ENCODE assay signal across 8 cellular contexts in the genomic region with DNA sequence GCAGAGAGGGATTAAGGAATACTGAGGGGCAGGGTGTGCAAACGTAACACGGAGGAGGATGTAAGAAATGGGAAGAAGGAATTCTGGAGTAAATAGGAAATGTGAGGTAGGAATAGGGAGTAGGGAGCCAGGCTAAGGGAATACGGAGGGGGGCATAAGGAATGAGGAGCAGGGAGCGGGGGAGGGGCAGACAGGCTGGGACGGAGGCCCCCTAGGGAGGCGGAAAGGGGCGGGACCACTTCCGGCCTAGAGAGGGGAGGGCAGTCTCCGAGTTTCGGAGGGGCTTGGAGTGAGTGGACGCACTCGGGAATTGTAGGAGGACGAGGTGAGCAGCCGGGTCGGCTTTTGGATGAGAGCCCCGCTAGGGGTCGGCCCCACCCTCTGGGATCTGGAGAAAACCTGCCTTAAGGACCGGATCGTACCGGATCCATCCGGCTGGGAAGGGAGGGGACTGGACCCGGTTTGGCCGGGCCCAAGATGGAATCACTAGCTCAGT. TPM values are rescaled to one million over a fixed set of nuclear protein-coding genes. Genes with fewer than 3 reads are reported as not detected.
DNase-seq lines count a peak whose midpoint lies in the region; ATAC-seq, FAIRE-seq and TF ChIP-seq lines count a peak whose summit lies in the region.

No MANE protein-coding gene starts in this region.

- BruUV-seq in GM12878 (replicated peaks; lab: Mats Ljungman, UMichigan) = no TSS peak

- POLR2A ChIA-PET in CD4-positive, alpha-beta T cell (lab: Charles Lee) = interaction anchor here (0.9 to 2.2 kb wide), 11 partner anchors 11 to 1124 kb away, joined by 3 to 18 read pairs (median 5); a partner anchor contains a TSS
- POLR2A ChIA-PET in GM12878 (lab: Charles Lee) = no interaction called here

- H3K36me3 ChIP-seq in GM12878 (ENCODE audit: control insufficient read depth in 2 of 2, insufficient read depth in 2 of 2, low read length in 1 of 2) (no peaks in the 10 kb centered on the region), iPS-15b (ENCODE audit: control insufficient read depth, insufficient read depth, low read length) (peaks cover 18% of the 10 kb centered on the region)

- RAD21 ChIA-PET in GM12878 (lab: Charles Lee; ENCODE audit: unreplicated experiment) = interaction anchor here (2.3 kb wide), 1 partner anchor 169 kb away, joined by 14 read pairs; no protein-coding TSS in a partner anchor

- peak overlapping the region; percentile 65 for H3K27ac ChIP-seq in CD4-positive, alpha-beta T cell (ENCODE audit: low read depth, low read length)
- peak overlapping the region; percentile 50 for H3K27ac ChIP-seq in GM12878 (ENCODE audit: control insufficient read depth, insufficient read depth)

- H3K9ac ChIP-seq in GM12878 (ENCODE audit: control insufficient read depth, insufficient read depth, low read length) (peak overlapping the region; percentile 71), iPS-15b (ENCODE audit: low read depth, low read length) (no peak overlapping the region)

- intact Hi-C loops in CD4-positive, alpha-beta T cell (cut with DNase I, micrococcal nuclease) = loop anchor here (5.0 to 10.0 kb wide), 9 partner anchors 171 to 1386 kb away; a partner anchor contains a TSS
- intact Hi-C loops in GM12878 (cut with micrococcal nuclease; ENCODE audit: unreplicated experiment) = loop anchor here (5.0 kb wide), 1 partner anchor 194 kb away; a partner anchor contains a TSS
- intact Hi-C loops in sciatic nerve (cut with DNase I) = no loop called here

- H3K4me3 ChIP-seq in GM12878 = peak overlapping the region; percentile 71
- H3K4me3 ChIP-seq in iPS-15b (ENCODE audit: low read depth, low read length) = peak overlapping the region; percentile 76

- SMC1A ChIA-PET in GM12878 (lab: Charles Lee; ENCODE audit: uncharacterized antibody, unreplicated experiment) = interaction anchor here (0.8 kb wide), 1 partner anchor 230 kb away, joined by 3 read pairs; no protein-coding TSS in a partner anchor

- 29% methylated on average over 19 of the region's 23 CpGs for WGBS in GM12878 (ENCODE audit: insufficient coverage, insufficient replicate concordance, low lambda C conversion rate, missing lambda C conversion rate)

- no peak for TF ChIP-seq POLR2A in GM12878 (IDR thresholded peaks at IDR 0.05; ENCODE audit: low read depth, low read length)

- no peak for TF ChIP-seq EP300 in GM12878 (IDR thresholded peaks at IDR 0.05; ENCODE audit: borderline replicate concordance in 1 of 2, control insufficient read depth in 1 of 2, low read depth in 2 of 2, low read length in 2 of 2)

- H3K79me2 ChIP-seq in GM12878 (ENCODE audit: control insufficient read depth, insufficient read depth, low read length) = no peaks in the 10 kb centered on the region; the same call in 1 of the 2 replicates

- no peaks in the 10 kb centered on the region for H3K27me3 Mint-ChIP-seq in CD4-positive, alpha-beta T cell

- H3K27me3 ChIP-seq in CD4-positive, alpha-beta T cell (ENCODE audit: control insufficient read depth, insufficient read depth, low read length) = no peaks in the 10 kb centered on the region
- H3K27me3 ChIP-seq in GM12878 (replicated peaks in 1 of 2; ENCODE audit: control insufficient read depth in 2 of 2, insufficient read depth in 2 of 2, low read length in 1 of 2) (no peaks in the 10 kb centered on the region), iPS-15b (ENCODE audit: control insufficient read depth, insufficient read depth, low read length) (no peaks in the 10 kb centered on the region)

- in situ Hi-C loops in GM12878 (cut with MboI) = no loop called here

- no peak for TF ChIP-seq RAD21 in GM12878 (IDR thresholded peaks at IDR 0.05; ENCODE audit: insufficient read depth, low read depth, low read length)

- no peak for ATAC-seq in CD4-positive, alpha-beta T cell (ENCODE audit: poor library complexity)
- peak; percentile 30 for ATAC-seq in GM19438 (IDR thresholded peaks at IDR 0.05; ENCODE audit: low read depth, unreplicated experiment)
- peak; percentile 31 for ATAC-seq in HG03571 (IDR thresholded peaks at IDR 0.05; ENCODE audit: unreplicated experiment)
- ATAC-seq in GM12878 = peak; percentile 65
- peak; percentile 92 for ATAC-seq in sciatic nerve
- ATAC-seq in HG03159 (IDR thresholded peaks at IDR 0.05; ENCODE audit: unreplicated experiment) = no peak

- H3K4me1 ChIP-seq in GM12878 (ENCODE audit: control insufficient read depth, insufficient read depth, low read length) = no peaks in the 10 kb centered on the region
- H3K4me1 ChIP-seq in iPS-15b (ENCODE audit: control insufficient read depth, insufficient read depth, low read length) = peaks cover 3% of the 10 kb centered on the region

- no peaks in the 10 kb centered on the region for H4K20me1 ChIP-seq in GM12878 (ENCODE audit: control insufficient read depth, insufficient read depth)

- CTCF ChIA-PET in CD4-positive, alpha-beta T cell (lab: Charles Lee) = interaction anchor here (1.0 kb wide), 1 partner anchor 353 kb away, joined by 3 read pairs; no protein-coding TSS in a partner anchor
- CTCF ChIA-PET in GM12878 (lab: Yijun Ruan, JAX) = interaction anchor here (0.7 kb wide), 1 partner anchor 167 kb away, joined by 3 read pairs; no protein-coding TSS in a partner anchor

- FAIRE-seq in GM12878 (lab: Jason Lieb, UNC) = no peak

- peak overlapping the region; percentile 57 for H2AFZ ChIP-seq in GM12878 (ENCODE audit: control insufficient read depth, low read depth, low read length)

- peaks cover 24% of the 10 kb centered on the region for H3K4me1 Mint-ChIP-seq in CD4-positive, alpha-beta T cell (ENCODE audit: low read depth)

- peak in 7 of 10 experiments; percentile 19 to 49 (median 33) for DNase-seq in CD4-positive, alpha-beta T cell
- DNase-seq in SK-N-DZ (ENCODE audit: low spot score) (peak; percentile 74), GM12878 (ENCODE audit: low read depth, low spot score) (no peak), sciatic nerve (ENCODE audit: low spot score) (peak; percentile 91)

- peak overlapping the region; percentile 68 for H3K4me2 ChIP-seq in GM12878 (ENCODE audit: control insufficient read depth, insufficient read depth)

- TF ChIP-seq CTCF in CD4-positive, alpha-beta T cell (IDR thresholded peaks at IDR 0.05) = no peak
- no peak for TF ChIP-seq CTCF in GM12878 (IDR thresholded peaks at IDR 0.05 in 2 of 3, conservative IDR thresholded peaks at IDR 0.05 in 1 of 3; ENCODE audit: control insufficient read depth in 2 of 3, extremely low read depth in 1 of 3, insufficient read depth in 1 of 3, low read depth in 3 of 3, low read length in 3 of 3)

- peak overlapping the region; percentile 98 for H3K27ac Mint-ChIP-seq in CD4-positive, alpha-beta T cell

- H3K4me3 Mint-ChIP-seq in CD4-positive, alpha-beta T cell = peak overlapping the region; percentile 95

- no peaks in the 10 kb centered on the region for H3K9me3 ChIP-seq in CD4-positive, alpha-beta T cell (ENCODE audit: control insufficient read depth, low read length)
- no peaks in the 10 kb centered on the region; the same call in 2 of the 3 replicates for H3K9me3 ChIP-seq in GM12878 (replicated peaks; ENCODE audit: control insufficient read depth, insufficient read depth, low read length)
- no peaks in the 10 kb centered on the region for H3K9me3 ChIP-seq in iPS-15b (ENCODE audit: control insufficient read depth, insufficient read depth, low read length)

- no peaks in the 10 kb centered on the region for H3K9me3 Mint-ChIP-seq in CD4-positive, alpha-beta T cell

- peaks cover 44% of the 10 kb centered on the region for H3K36me3 Mint-ChIP-seq in CD4-positive, alpha-beta T cell (ENCODE audit: low read depth)

TF ChIP-seq in GM12878, 131 proteins besides CTCF, POLR2A, EP300 and RAD21 (continues in another document):
- 0 out of 2 replicates have a peak, but pooled peaks have one; percentile 22 for TF ChIP-seq EED (IDR thresholded peaks at IDR 0.05; ENCODE audit: low read depth)

RNA-seq across cellular contexts. Expression of a gene that starts 0.6 kb away (rescaled TPM):
- total RNA-seq in CD4-positive, alpha-beta T cell = 100 to 1,000 TPM; 146 to 154 TPM
- 201 and 225 TPM in 2 replicates for polyA plus RNA-seq in SK-N-DZ (2014; cell fraction: cytosol; rRNA removed)
- 161 and 227 TPM in 2 replicates for polyA plus RNA-seq in SK-N-DZ (2014; cell fraction: nucleus; rRNA removed)
- total RNA-seq in GM12878 (2013; cell fraction: nucleolus; rRNA removed) = 18.3 and 24.4 TPM in 2 replicates
- total RNA-seq in GM12878 (2014; rRNA removed) (25.6 and 28.7 TPM in 2 replicates), GM12878 (2014; rRNA removed; fragmentation: Illumina TruSeq; extraction: Trizol) (29.3 and 29.8 TPM in 2 replicates), GM12878 (2021) (36.4 and 36.8 TPM in 2 replicates), sciatic nerve (182 TPM)
- 16.6 TPM for polyA plus RNA-seq in GM12878 (2011; ENCODE audit: low read depth)
- polyA plus RNA-seq in GM12878 (2011; rRNA removed) (42.6 and 47.3 TPM in 2 replicates), GM12878 (2014; fragmentation: Illumina TruSeq; extraction: Trizol) (32.4 and 40.4 TPM in 2 replicates), GM12878 (2014; fragmentation: Nextera tagmentation; extraction: Ambion mirVana) (10 to 100 TPM; 26.0 to 29.9 TPM), GM12878 (2014; rRNA removed) (36.1 and 43.0 TPM in 2 replicates), GM12878 (2016; fragmentation: Nextera tagmentation; extraction: Ambion mirVana) (10 to 100 TPM; 45.1 to 47.8 TPM)
- 41.1 and 46.4 TPM in 2 replicates for polyA plus RNA-seq in GM12878 (2011; cell fraction: cytosol; rRNA removed)
- polyA plus RNA-seq in GM12878 (2011; cell fraction: nucleus; rRNA removed) = 68.0 and 86.1 TPM in 2 replicates
- 38.0 and 38.4 TPM in 2 replicates for polyA plus RNA-seq in GM12878 (2012)
- polyA minus RNA-seq in GM12878 (2011; rRNA and poly(A)+ RNA removed) = 17.6 and 27.8 TPM in 2 replicates
- polyA minus RNA-seq in GM12878 (2011; cell fraction: cytosol; rRNA and poly(A)+ RNA removed) = 8.2 and 9.9 TPM in 2 replicates
- 12.3 and 19.1 TPM in 2 replicates for polyA minus RNA-seq in GM12878 (2011; cell fraction: nucleus; rRNA and poly(A)+ RNA removed)

RNA-seq across cellular contexts. Expression of a gene that starts 10.1 kb away (rescaled TPM):
- total RNA-seq in CD4-positive, alpha-beta T cell = not detected
- not detected in 2 replicates for polyA plus RNA-seq in SK-N-DZ (2014; cell fraction: cytosol; rRNA removed)
- polyA plus RNA-seq in SK-N-DZ (2014; cell fraction: nucleus; rRNA removed) = not detected in 2 replicates
- total RNA-seq in GM12878 (2013; cell fraction: nucleolus; rRNA removed) = not detected in 2 replicates
- total RNA-seq in GM12878 (2014; rRNA removed) = not detected in 2 replicates
- total RNA-seq in GM12878 (2014; rRNA removed; fragmentation: Illumina TruSeq; extraction: Trizol) = not detected in 2 replicates
- not detected in 2 replicates for total RNA-seq in GM12878 (2021)
- polyA plus RNA-seq in GM12878 (2011; ENCODE audit: low read depth) = not detected
- polyA plus RNA-seq in GM12878 (2011; rRNA removed) = not detected in 2 replicates
- polyA plus RNA-seq in GM12878 (2011; cell fraction: cytosol; rRNA removed) = not detected in 2 replicates
- polyA plus RNA-seq in GM12878 (2011; cell fraction: nucleus; rRNA removed) = not detected in 2 replicates
- not detected in 2 replicates for polyA plus RNA-seq in GM12878 (2012)
- polyA plus RNA-seq in GM12878 (2014; fragmentation: Illumina TruSeq; extraction: Trizol) = not detected in 2 replicates
- not detected for polyA plus RNA-seq in GM12878 (2014; fragmentation: Nextera tagmentation; extraction: Ambion mirVana)
- not detected in 2 replicates for polyA plus RNA-seq in GM12878 (2014; rRNA removed)
- polyA plus RNA-seq in GM12878 (2016; fragmentation: Nextera tagmentation; extraction: Ambion mirVana) = not detected
- not detected in 2 replicates for polyA minus RNA-seq in GM12878 (2011; rRNA and poly(A)+ RNA removed)
- not detected in 2 replicates for polyA minus RNA-seq in GM12878 (2011; cell fraction: cytosol; rRNA and poly(A)+ RNA removed)
- polyA minus RNA-seq in GM12878 (2011; cell fraction: nucleus; rRNA and poly(A)+ RNA removed) = not detected in 2 replicates
- total RNA-seq in sciatic nerve = not detected

Comparison
In these comparisons a context has a peak if more than half of its experiments do, and no peak if none do; other contexts are left out.
1. ATAC-seq: peak in GM19438 (single experiment), HG03571 (single experiment), GM12878 (single experiment) and sciatic nerve (single experiment); none in CD4-positive, alpha-beta T cell (single experiment) and HG03159 (single experiment).